ENCODE assay signal across 18 cellular contexts in genomic region chr11:116778556-116778955, GRCh38. TPM values are rescaled to one million over a fixed set of nuclear protein-coding genes. Genes with fewer than 3 reads are reported as not detected.
DNase-seq lines count a peak whose midpoint lies in the region; TF ChIP-seq lines count a peak whose summit lies in the region.
"Had no signal": no experiment of that assay in that cellular context is flagged by ENCODE, and none has a peak within 500 bp of the region (broad histone marks: within the 10 kb centered on the region; RNA-seq: fewer than 3 reads in every experiment).

No MANE protein-coding gene starts in this region.

- POLR2A ChIA-PET in activated CD4-positive, alpha-beta memory T cell treated with anti-CD3 and anti-CD28 coated beads for 36 hours (lab: Charles Lee): interaction anchor here (0.6 to 1.0 kb wide), 2 partner anchors 9 to 601 kb away, joined by 3 read pairs; no protein-coding TSS in a partner anchor
- POLR2A ChIA-PET in activated CD4-positive, alpha-beta memory T cell treated with anti-CD3 and anti-CD28 coated beads, Interleukin-2, amount 10 ng/mL, durations not matched to agents 7 days and 5 days (lab: Charles Lee): interaction anchor here (8.8 kb wide), 1 partner anchor 10 kb away, joined by 119 read pairs; the partner anchor contains the start of genes APOA5 and ZPR1
- POLR2A ChIA-PET in CD8-positive, alpha-beta memory T cell (lab: Charles Lee): no interaction called here

- peaks cover 6% of the 10 kb centered on the region for H3K4me1 ChIP-seq in CD8-positive, alpha-beta memory T cell (ENCODE audit: insufficient read depth, low read length)

- CTCF ChIA-PET in activated CD4-positive, alpha-beta memory T cell treated with anti-CD3 and anti-CD28 coated beads for 36 hours (lab: Charles Lee): interaction anchor here (2.7 kb wide), 1 partner anchor 9 kb away, joined by 11 read pairs; the partner anchor contains the start of gene ZPR1
- CTCF ChIA-PET in activated CD4-positive, alpha-beta memory T cell treated with anti-CD3 and anti-CD28 coated beads, Interleukin-2, amount 10 ng/mL, durations not matched to agents 7 days and 5 days (lab: Charles Lee): no interaction called here
- CTCF ChIA-PET in CD8-positive, alpha-beta memory T cell (lab: Charles Lee): no interaction called here

- H3K4me1 Mint-ChIP-seq in activated CD4-positive, alpha-beta memory T cell treated with anti-CD3 and anti-CD28 coated beads for 36 hours (ENCODE audit: low read depth): peaks cover 85% of the 10 kb centered on the region
- peaks cover 72% of the 10 kb centered on the region for H3K4me1 Mint-ChIP-seq in activated CD4-positive, alpha-beta memory T cell treated with anti-CD3 and anti-CD28 coated beads, Interleukin-2, amount 10 ng/mL, durations not matched to agents 7 days and 5 days
- H3K4me1 Mint-ChIP-seq in CD8-positive, alpha-beta memory T cell: peaks cover 14 to 40% (median 39%) of the 10 kb centered on the region in 3 donors
- peaks cover 63% of the 10 kb centered on the region for H3K4me1 Mint-ChIP-seq in activated naive CD8-positive, alpha-beta T cell treated with anti-CD3 and anti-CD28 coated beads for 36 hours

- no peak for TF ChIP-seq CTCF in fibroblast of villous mesenchyme (IDR thresholded peaks at IDR 0.05; ENCODE audit: insufficient read depth, low read depth, low read length)

- H3K9me3 Mint-ChIP-seq in activated CD4-positive, alpha-beta memory T cell treated with anti-CD3 and anti-CD28 coated beads for 36 hours: no peaks in the 10 kb centered on the region
- H3K9me3 Mint-ChIP-seq in activated CD4-positive, alpha-beta memory T cell treated with anti-CD3 and anti-CD28 coated beads, Interleukin-2, amount 10 ng/mL, durations not matched to agents 7 days and 5 days: no peaks in the 10 kb centered on the region
- no peaks in the 10 kb centered on the region for H3K9me3 Mint-ChIP-seq in CD8-positive, alpha-beta memory T cell
- no peaks in the 10 kb centered on the region for H3K9me3 Mint-ChIP-seq in activated naive CD8-positive, alpha-beta T cell treated with anti-CD3 and anti-CD28 coated beads for 36 hours
- H3K9me3 Mint-ChIP-seq: GM23338 had no signal

- DNase-seq in activated CD4-positive, alpha-beta memory T cell treated with anti-CD3 and anti-CD28 coated beads for 36 hours: no peak
- DNase-seq in activated CD4-positive, alpha-beta memory T cell treated with anti-CD3 and anti-CD28 coated beads, Interleukin-2, amount 10 ng/mL, durations not matched to agents 7 days and 5 days: no peak
- no peak for DNase-seq in CD8-positive, alpha-beta memory T cell
- no peak for DNase-seq in activated naive CD8-positive, alpha-beta T cell treated with anti-CD3 and anti-CD28 coated beads for 36 hours
- DNase-seq in fibroblast of villous mesenchyme (ENCODE audit: low read depth) (peak; percentile 64), NCI-H128 (lab: John Stamatoyannopoulos, UW; ENCODE audit: unreplicated experiment) (no peak), NCI-H2196 treated with DMSO at 0.1 percent for 48 hours (lab: John Stamatoyannopoulos, UW; ENCODE audit: unreplicated experiment) (no peak)
- DNase-seq in stimulated activated CD4-positive, alpha-beta T cell treated with anti-CD3 and anti-CD28 coated beads, Interleukin-2, amount 100 ng/mL, for 24 hours: no peak
- DNase-seq: COR-L47, KG1, MM.1S, NCI-H1105 treated with DMSO at 0.1 percent for 48 hours, NCI-H2029, NCI-H524 had no signal

- H3K27ac Mint-ChIP-seq in activated CD4-positive, alpha-beta memory T cell treated with anti-CD3 and anti-CD28 coated beads for 36 hours: peak overlapping the region; percentile 88
- H3K27ac Mint-ChIP-seq in activated CD4-positive, alpha-beta memory T cell treated with anti-CD3 and anti-CD28 coated beads, Interleukin-2, amount 10 ng/mL, durations not matched to agents 7 days and 5 days: no peak overlapping the region
- peak overlapping the region in 5 of 8 donors; percentile 9 to 88 (median 43) for H3K27ac Mint-ChIP-seq in CD8-positive, alpha-beta memory T cell
- peak overlapping the region; percentile 72 for H3K27ac Mint-ChIP-seq in activated naive CD8-positive, alpha-beta T cell treated with anti-CD3 and anti-CD28 coated beads for 36 hours
- H3K27ac Mint-ChIP-seq: GM23338 had no signal

- H3K27ac ChIP-seq in CD8-positive, alpha-beta memory T cell (ENCODE audit: low read depth, low read length): no peak overlapping the region
- H3K27ac ChIP-seq: HL-60 had no signal

- no peaks in the 10 kb centered on the region for H3K27me3 Mint-ChIP-seq in activated CD4-positive, alpha-beta memory T cell treated with anti-CD3 and anti-CD28 coated beads for 36 hours
- H3K27me3 Mint-ChIP-seq in activated CD4-positive, alpha-beta memory T cell treated with anti-CD3 and anti-CD28 coated beads, Interleukin-2, amount 10 ng/mL, durations not matched to agents 7 days and 5 days: no peaks in the 10 kb centered on the region
- H3K27me3 Mint-ChIP-seq in CD8-positive, alpha-beta memory T cell: no peaks in the 10 kb centered on the region
- no peaks in the 10 kb centered on the region for H3K27me3 Mint-ChIP-seq in activated naive CD8-positive, alpha-beta T cell treated with anti-CD3 and anti-CD28 coated beads for 36 hours

- H3K27me3 ChIP-seq in CD8-positive, alpha-beta memory T cell (ENCODE audit: insufficient read depth, low read length, poor library complexity, severe bottlenecking): no peaks in the 10 kb centered on the region
- H3K27me3 ChIP-seq: BLaER1 treated with 17β-estradiol and CSF1 and Interleukin-3, amounts not matched to agents 10 nM and 100 nM had no signal

- no peak overlapping the region for H3K4me3 ChIP-seq in CD8-positive, alpha-beta memory T cell (ENCODE audit: low read length)
- H3K4me3 ChIP-seq in fibroblast of villous mesenchyme (ENCODE audit: low read depth, low read length): no peak overlapping the region
- H3K4me3 ChIP-seq: BLaER1 treated with 17β-estradiol and CSF1 and Interleukin-3, amounts not matched to agents 10 nM and 100 nM; GM23338 had no signal

- intact Hi-C loops in activated CD4-positive, alpha-beta memory T cell treated with anti-CD3 and anti-CD28 coated beads for 36 hours (cut with micrococcal nuclease): loop anchor here (5.0 kb wide), 1 partner anchor 169 kb away; no protein-coding TSS in a partner anchor

- H3K36me3 ChIP-seq in CD8-positive, alpha-beta memory T cell (ENCODE audit: insufficient read depth, low read length): peaks cover 48% of the 10 kb centered on the region

- H3K4me3 Mint-ChIP-seq in activated CD4-positive, alpha-beta memory T cell treated with anti-CD3 and anti-CD28 coated beads for 36 hours: no peak overlapping the region
- no peak overlapping the region for H3K4me3 Mint-ChIP-seq in activated CD4-positive, alpha-beta memory T cell treated with anti-CD3 and anti-CD28 coated beads, Interleukin-2, amount 10 ng/mL, durations not matched to agents 7 days and 5 days
- H3K4me3 Mint-ChIP-seq in CD8-positive, alpha-beta memory T cell: no peak overlapping the region
- no peak overlapping the region for H3K4me3 Mint-ChIP-seq in activated naive CD8-positive, alpha-beta T cell treated with anti-CD3 and anti-CD28 coated beads for 36 hours
- H3K4me3 Mint-ChIP-seq: GM23338 had no signal

- H3K9me3 ChIP-seq in CD8-positive, alpha-beta memory T cell (ENCODE audit: low read length): no peaks in the 10 kb centered on the region
- H3K9me3 ChIP-seq: BLaER1 treated with 17β-estradiol and CSF1 and Interleukin-3, amounts not matched to agents 10 nM and 100 nM had no signal

- peaks cover 67% of the 10 kb centered on the region for H3K36me3 Mint-ChIP-seq in activated CD4-positive, alpha-beta memory T cell treated with anti-CD3 and anti-CD28 coated beads for 36 hours
- peaks cover 83% of the 10 kb centered on the region for H3K36me3 Mint-ChIP-seq in activated CD4-positive, alpha-beta memory T cell treated with anti-CD3 and anti-CD28 coated beads, Interleukin-2, amount 10 ng/mL, durations not matched to agents 7 days and 5 days (ENCODE audit: low read depth)
- H3K36me3 Mint-ChIP-seq in CD8-positive, alpha-beta memory T cell: peaks cover 19 to 76% (median 48%) of the 10 kb centered on the region in 3 donors
- H3K36me3 Mint-ChIP-seq in activated naive CD8-positive, alpha-beta T cell treated with anti-CD3 and anti-CD28 coated beads for 36 hours: peaks cover 49% of the 10 kb centered on the region

RNA-seq across cellular contexts. Expression of gene BUD13, which starts 5.8 kb away (rescaled TPM):
- 10 to 100 TPM; 30.3 to 32.7 TPM for total RNA-seq in activated CD4-positive, alpha-beta memory T cell treated with anti-CD3 and anti-CD28 coated beads for 36 hours
- 10 to 100 TPM; 34.1 to 35.1 TPM for total RNA-seq in activated CD4-positive, alpha-beta memory T cell treated with anti-CD3 and anti-CD28 coated beads, Interleukin-2, amount 10 ng/mL, durations not matched to agents 7 days and 5 days
- total RNA-seq in CD8-positive, alpha-beta memory T cell: 10 to 100 TPM; 31.4 to 32.3 TPM
- 15.0 TPM for polyA plus RNA-seq in CD8-positive, alpha-beta memory T cell
- total RNA-seq in activated naive CD8-positive, alpha-beta T cell treated with anti-CD3 and anti-CD28 coated beads for 36 hours: 10 to 100 TPM; 33.4 to 37.0 TPM
- total RNA-seq in fibroblast of villous mesenchyme: 13.9 and 16.8 TPM in 2 replicates

RNA-seq across cellular contexts. Expression of gene ZPR1, which starts 9.3 kb away (rescaled TPM):
- 100 to 1,000 TPM; 101 to 102 TPM for total RNA-seq in activated CD4-positive, alpha-beta memory T cell treated with anti-CD3 and anti-CD28 coated beads for 36 hours
- 10 to 100 TPM; 55.6 to 57.6 TPM for total RNA-seq in activated CD4-positive, alpha-beta memory T cell treated with anti-CD3 and anti-CD28 coated beads, Interleukin-2, amount 10 ng/mL, durations not matched to agents 7 days and 5 days
- 100 to 1,000 TPM; 118 to 124 TPM for total RNA-seq in CD8-positive, alpha-beta memory T cell
- 47.6 TPM for polyA plus RNA-seq in CD8-positive, alpha-beta memory T cell
- 100 to 1,000 TPM; 100 to 101 TPM for total RNA-seq in activated naive CD8-positive, alpha-beta T cell treated with anti-CD3 and anti-CD28 coated beads for 36 hours
- total RNA-seq in fibroblast of villous mesenchyme: 22.9 and 29.4 TPM in 2 replicates

RNA-seq across cellular contexts. Expression of gene APOA5, which starts 13.1 kb away (rescaled TPM):
- not detected for total RNA-seq in activated CD4-positive, alpha-beta memory T cell treated with anti-CD3 and anti-CD28 coated beads for 36 hours
- total RNA-seq in activated CD4-positive, alpha-beta memory T cell treated with anti-CD3 and anti-CD28 coated beads, Interleukin-2, amount 10 ng/mL, durations not matched to agents 7 days and 5 days: not detected
- not detected for total RNA-seq in CD8-positive, alpha-beta memory T cell
- polyA plus RNA-seq in CD8-positive, alpha-beta memory T cell: not detected
- total RNA-seq in activated naive CD8-positive, alpha-beta T cell treated with anti-CD3 and anti-CD28 coated beads for 36 hours: not detected
- total RNA-seq in fibroblast of villous mesenchyme: not detected in 2 replicates
- total RNA-seq: A172 had no signal

RNA-seq across cellular contexts. Expression of gene APOA4, which starts 44.5 kb away (rescaled TPM):
- total RNA-seq in activated CD4-positive, alpha-beta memory T cell treated with anti-CD3 and anti-CD28 coated beads for 36 hours: not detected
- total RNA-seq in activated CD4-positive, alpha-beta memory T cell treated with anti-CD3 and anti-CD28 coated beads, Interleukin-2, amount 10 ng/mL, durations not matched to agents 7 days and 5 days: not detected
- total RNA-seq in CD8-positive, alpha-beta memory T cell: not detected
- not detected for polyA plus RNA-seq in CD8-positive, alpha-beta memory T cell
- not detected for total RNA-seq in activated naive CD8-positive, alpha-beta T cell treated with anti-CD3 and anti-CD28 coated beads for 36 hours
- not detected in 2 replicates for total RNA-seq in fibroblast of villous mesenchyme
- total RNA-seq: A172, GM23338 had no signal
- polyA plus RNA-seq: GM23338 had no signal

RNA-seq across cellular contexts. Expression of gene APOC3, which starts 51.2 kb away (rescaled TPM):
- total RNA-seq in activated CD4-positive, alpha-beta memory T cell treated with anti-CD3 and anti-CD28 coated beads for 36 hours: not detected
- not detected for total RNA-seq in activated CD4-positive, alpha-beta memory T cell treated with anti-CD3 and anti-CD28 coated beads, Interleukin-2, amount 10 ng/mL, durations not matched to agents 7 days and 5 days
- not detected for total RNA-seq in CD8-positive, alpha-beta memory T cell
- polyA plus RNA-seq in CD8-positive, alpha-beta memory T cell: not detected
- total RNA-seq in activated naive CD8-positive, alpha-beta T cell treated with anti-CD3 and anti-CD28 coated beads for 36 hours: not detected
- total RNA-seq in fibroblast of villous mesenchyme: not detected in 2 replicates
- total RNA-seq: A172, GM23338 had no signal
- polyA plus RNA-seq: GM23338 had no signal
